Comparison of ENCODE assay signal across 1 cellular context in genomic region chr14:35342160-35343010, GRCh38.
TF ChIP-seq lines count a peak whose summit lies in the region.

No MANE protein-coding gene starts in this region.

TF ChIP-seq in HepG2, 621 proteins besides CTCF, POLR2A, EP300 and RAD21 (continued from another document and continues in another):
- TF ChIP-seq SP5 (CRISPR knock-in tag; IDR thresholded peaks at IDR 0.05; ENCODE audit: borderline replicate concordance, low read depth) = no peak
- no peak for TF ChIP-seq HDAC1 (CRISPR knock-in tag; IDR thresholded peaks at IDR 0.05)
- TF ChIP-seq PBX2 (CRISPR knock-in tag; IDR thresholded peaks at IDR 0.05) = 0 out of 2 replicates have a peak, but pooled peaks have one; percentile 15
- TF ChIP-seq SMARCC2 (IDR thresholded peaks at IDR 0.05) = no peak
- no peak; the same call in 1 of the 2 replicates for TF ChIP-seq CERS6 (CRISPR knock-in tag; IDR thresholded peaks at IDR 0.05)
- TF ChIP-seq KMT2A (CRISPR knock-in tag; IDR thresholded peaks at IDR 0.05) = no peak; the same call in 1 of the 2 replicates
- no peak for TF ChIP-seq HBP1 (CRISPR knock-in tag; IDR thresholded peaks at IDR 0.05; ENCODE audit: low read depth)
- no peak for TF ChIP-seq ZNF704 (CRISPR knock-in tag; IDR thresholded peaks at IDR 0.05; ENCODE audit: borderline replicate concordance)
- TF ChIP-seq ZNF44 (CRISPR knock-in tag; IDR thresholded peaks at IDR 0.05) = peak; percentile 75; the same call in 1 of the 2 replicates
- TF ChIP-seq ZNF34 (CRISPR knock-in tag; IDR thresholded peaks at IDR 0.05; ENCODE audit: borderline replicate concordance) = no peak
- TF ChIP-seq NKX3-1 (CRISPR knock-in tag; IDR thresholded peaks at IDR 0.05) = 0 out of 2 replicates have a peak, but pooled peaks have one; percentile 7
- no peak for TF ChIP-seq RBM39 (IDR thresholded peaks at IDR 0.05; ENCODE audit: low read depth, low read length, poor library complexity, severe bottlenecking)
- peak; percentile 26 for TF ChIP-seq DBP (CRISPR knock-in tag; IDR thresholded peaks at IDR 0.05; ENCODE audit: not compliant biosample characterization)
- TF ChIP-seq CEBPG (CRISPR knock-in tag; IDR thresholded peaks at IDR 0.05) = no peak; the same call in 1 of the 2 replicates
- peak; percentile 52; the same call in 1 of the 2 replicates for TF ChIP-seq MATR3 (CRISPR knock-in tag; IDR thresholded peaks at IDR 0.05)
- TF ChIP-seq HNF1A (IDR thresholded peaks at IDR 0.05; ENCODE audit: low read depth) = no peak
- no peak for TF ChIP-seq HNF1A (CRISPR knock-in tag; IDR thresholded peaks at IDR 0.05; ENCODE audit: borderline replicate concordance)
- TF ChIP-seq NFYC (CRISPR knock-in tag; IDR thresholded peaks at IDR 0.05) = no peak
- no peak for TF ChIP-seq MTF2 (CRISPR knock-in tag; IDR thresholded peaks at IDR 0.05; ENCODE audit: borderline replicate concordance)
- no peak for TF ChIP-seq ZNF549 (CRISPR knock-in tag; IDR thresholded peaks at IDR 0.05)
- TF ChIP-seq ZNF740 (CRISPR knock-in tag; IDR thresholded peaks at IDR 0.05) = peak; percentile 14; the same call in 1 of the 2 replicates
- TF ChIP-seq PAX8 (CRISPR knock-in tag; IDR thresholded peaks at IDR 0.05; ENCODE audit: borderline replicate concordance) = 0 out of 2 replicates have a peak, but pooled peaks have one; percentile 22
- TF ChIP-seq TIGD3 (CRISPR knock-in tag; IDR thresholded peaks at IDR 0.05; ENCODE audit: borderline replicate concordance) = 0 out of 2 replicates have a peak, but pooled peaks have one; percentile 14
- TF ChIP-seq ATM (IDR thresholded peaks at IDR 0.05; ENCODE audit: borderline replicate concordance) = no peak
- no peak for TF ChIP-seq YY1 (IDR thresholded peaks at IDR 0.05; ENCODE audit: insufficient read depth, insufficient replicate concordance, low read depth, low read length)
- peak; percentile 23; the same call in 1 of the 2 replicates for TF ChIP-seq ZBTB14 (CRISPR knock-in tag; IDR thresholded peaks at IDR 0.05)
- 0 out of 2 replicates have a peak, but pooled peaks have one; percentile 64 for TF ChIP-seq SAFB2 (CRISPR knock-in tag; IDR thresholded peaks at IDR 0.05; ENCODE audit: borderline replicate concordance, low read depth)
- peak; percentile 91; the same call in 1 of the 2 replicates for TF ChIP-seq ZNF354B (CRISPR knock-in tag; IDR thresholded peaks at IDR 0.05)
- TF ChIP-seq HOXD1 (CRISPR knock-in tag; IDR thresholded peaks at IDR 0.05) = 0 out of 2 replicates have a peak, but pooled peaks have one; percentile 39
- TF ChIP-seq ZNF335 (CRISPR knock-in tag; IDR thresholded peaks at IDR 0.05) = 0 out of 2 replicates have a peak, but pooled peaks have one; percentile 4
- TF ChIP-seq GLMP (CRISPR knock-in tag; IDR thresholded peaks at IDR 0.05; ENCODE audit: borderline replicate concordance) = no peak
- TF ChIP-seq EEA1 (CRISPR knock-in tag; IDR thresholded peaks at IDR 0.05; ENCODE audit: borderline replicate concordance) = 0 out of 2 replicates have a peak, but pooled peaks have one; percentile 66
- peak; percentile 59; the same call in 1 of the 2 replicates for TF ChIP-seq MZF1 (CRISPR knock-in tag; IDR thresholded peaks at IDR 0.05; ENCODE audit: borderline replicate concordance)
- TF ChIP-seq TCF7 (IDR thresholded peaks at IDR 0.05; ENCODE audit: low read depth) = no peak
- 0 out of 2 replicates have a peak, but pooled peaks have one; percentile 39 for TF ChIP-seq ZBTB43 (CRISPR knock-in tag; conservative IDR thresholded peaks at IDR 0.05)
- TF ChIP-seq ZC3H4 (CRISPR knock-in tag; IDR thresholded peaks at IDR 0.05; ENCODE audit: borderline replicate concordance) = peak; percentile 39; the same call in 1 of the 2 replicates
- TF ChIP-seq ATF3 (CRISPR knock-in tag; IDR thresholded peaks at IDR 0.05) = no peak
- no peak for TF ChIP-seq ATF6 (CRISPR knock-in tag; conservative IDR thresholded peaks at IDR 0.05)
- no peak for TF ChIP-seq ZNF615 (CRISPR knock-in tag; IDR thresholded peaks at IDR 0.05; ENCODE audit: borderline replicate concordance)
- peak; percentile 87 for TF ChIP-seq ZNF180 (CRISPR knock-in tag; IDR thresholded peaks at IDR 0.05; ENCODE audit: borderline replicate concordance, low read depth)
